9 cellular contexts compared by ENCODE assay signal in genomic region chr19:16435238-16435911, GRCh38. TPM values are rescaled to one million over a fixed set of nuclear protein-coding genes. Genes with fewer than 3 reads are reported as not detected.
DNase-seq lines count a peak whose midpoint lies in the region; ATAC-seq and TF ChIP-seq lines count a peak whose summit lies in the region.
"Had no signal": no experiment of that assay in that cellular context is flagged by ENCODE, and none has a peak within 500 bp of the region (broad histone marks: within the 10 kb centered on the region; RNA-seq: fewer than 3 reads in every experiment).

No MANE protein-coding gene starts in this region.

- TF ChIP-seq CTCF in cardiac muscle cell (IDR thresholded peaks at IDR 0.05; ENCODE audit: low read depth, low read length) (no peak), psoas muscle (IDR thresholded peaks at IDR 0.05) (no peak)
- no peak for TF ChIP-seq CTCF in activated CD8-positive, alpha-beta T cell treated with anti-CD3 and anti-CD28 coated beads for 36 hours (IDR thresholded peaks at IDR 0.05)

- no peaks in the 10 kb centered on the region for H3K27me3 Mint-ChIP-seq in CD8-positive, alpha-beta memory T cell
- no peaks in the 10 kb centered on the region for H3K27me3 Mint-ChIP-seq in T-helper 17 cell
- no peaks in the 10 kb centered on the region for H3K27me3 Mint-ChIP-seq in activated CD8-positive, alpha-beta T cell treated with anti-CD3 and anti-CD28 coated beads for 36 hours

- peak overlapping the region; percentile 9 for H3K27ac ChIP-seq in CD8-positive, alpha-beta memory T cell (ENCODE audit: low read depth, low read length)
- peak overlapping the region; percentile 87 for H3K27ac ChIP-seq in cardiac muscle cell
- peak overlapping the region; percentile 85 for H3K27ac ChIP-seq in psoas muscle

- no peaks in the 10 kb centered on the region for H3K27me3 ChIP-seq in CD8-positive, alpha-beta memory T cell (ENCODE audit: insufficient read depth, low read length, poor library complexity, severe bottlenecking)
- H3K27me3 ChIP-seq in cardiac muscle cell (no peaks in the 10 kb centered on the region), psoas muscle (ENCODE audit: insufficient read depth in 3 of 3, low read length in 2 of 3) (no peaks in the 10 kb centered on the region)

- intact Hi-C loops in psoas muscle (cut with DNase I): loop anchor here in 1 of 2 donors (2.0 kb wide), 1 partner anchor 51 kb away; no protein-coding TSS in a partner anchor
- intact Hi-C loops in activated CD8-positive, alpha-beta T cell treated with anti-CD3 and anti-CD28 coated beads for 36 hours (cut with micrococcal nuclease): no loop called here

- no peak overlapping the region for H3K4me3 Mint-ChIP-seq in CD8-positive, alpha-beta memory T cell
- H3K4me3 Mint-ChIP-seq in T-helper 17 cell: no peak overlapping the region
- H3K4me3 Mint-ChIP-seq in activated CD8-positive, alpha-beta T cell treated with anti-CD3 and anti-CD28 coated beads for 36 hours: no peak overlapping the region

- DNase-seq in CD8-positive, alpha-beta memory T cell: no peak
- DNase-seq in T-helper 17 cell (no peak), cardiac muscle cell (ENCODE audit: low read depth in 1 of 2, low spot score in 1 of 2) (peak; percentile 56 to 96), psoas muscle (peak; percentile 67 to 80)
- no peak for DNase-seq in activated CD8-positive, alpha-beta T cell treated with anti-CD3 and anti-CD28 coated beads for 36 hours
- DNase-seq in stimulated activated naive CD4-positive, alpha-beta T cell treated with Interleukin-2 at 50 U/mL for 16 hours (lab: John Stamatoyannopoulos, UW): no peak
- DNase-seq in activated T-cell treated with anti-CD3 and anti-CD28 coated beads, Interleukin-2, amount 50 U/mL, for 48 hours: no peak
- DNase-seq: NCI-H1092 had no signal

- WGBS in psoas muscle, 3 donors: 23 to 48% (median 32%) methylated on average over 11 of the region's 11 CpGs

- no peaks in the 10 kb centered on the region for H3K9me3 Mint-ChIP-seq in CD8-positive, alpha-beta memory T cell
- no peaks in the 10 kb centered on the region for H3K9me3 Mint-ChIP-seq in activated CD8-positive, alpha-beta T cell treated with anti-CD3 and anti-CD28 coated beads for 36 hours

- peak overlapping the region in 2 of 8 donors; percentile 8 to 66 for H3K27ac Mint-ChIP-seq in CD8-positive, alpha-beta memory T cell
- peak overlapping the region; percentile 74 for H3K27ac Mint-ChIP-seq in T-helper 17 cell
- H3K27ac Mint-ChIP-seq in activated CD8-positive, alpha-beta T cell treated with anti-CD3 and anti-CD28 coated beads for 36 hours: no peak overlapping the region

- peaks cover 15% of the 10 kb centered on the region for H3K36me3 ChIP-seq in CD8-positive, alpha-beta memory T cell (ENCODE audit: insufficient read depth, low read length)
- H3K36me3 ChIP-seq in cardiac muscle cell (peaks cover 16% of the 10 kb centered on the region), psoas muscle (ENCODE audit: insufficient read depth in 1 of 2, low read depth in 1 of 2) (peaks cover 6 to 78% of the 10 kb centered on the region in 2 donors)

- H3K4me1 ChIP-seq in CD8-positive, alpha-beta memory T cell (ENCODE audit: insufficient read depth, low read length): no peaks in the 10 kb centered on the region
- H3K4me1 ChIP-seq in cardiac muscle cell (ENCODE audit: low read depth) (peaks cover 37% of the 10 kb centered on the region), psoas muscle (peaks cover 20% of the 10 kb centered on the region)

- CTCF ChIA-PET in CD8-positive, alpha-beta memory T cell (lab: Charles Lee): no interaction called here
- CTCF ChIA-PET in activated CD8-positive, alpha-beta T cell treated with anti-CD3 and anti-CD28 coated beads for 36 hours (lab: Charles Lee): no interaction called here

- H3K4me1 Mint-ChIP-seq in CD8-positive, alpha-beta memory T cell: peaks cover 8 to 20% (median 9%) of the 10 kb centered on the region in 3 donors
- H3K4me1 Mint-ChIP-seq in T-helper 17 cell: peaks cover 9% of the 10 kb centered on the region
- peaks cover 5% of the 10 kb centered on the region for H3K4me1 Mint-ChIP-seq in activated CD8-positive, alpha-beta T cell treated with anti-CD3 and anti-CD28 coated beads for 36 hours (ENCODE audit: low read depth)

- H3K9me3 ChIP-seq in CD8-positive, alpha-beta memory T cell (ENCODE audit: low read length): no peaks in the 10 kb centered on the region
- H3K9me3 ChIP-seq in T-helper 17 cell (ENCODE audit: control insufficient read depth, low read length, poor library complexity, severe bottlenecking) (no peaks in the 10 kb centered on the region), cardiac muscle cell (ENCODE audit: low read depth) (no peaks in the 10 kb centered on the region), psoas muscle (no peaks in the 10 kb centered on the region)

- no peak for ATAC-seq in T-helper 17 cell
- ATAC-seq in psoas muscle: peak; percentile 78 to 84 (median 81)
- ATAC-seq in activated CD8-positive, alpha-beta T cell treated with anti-CD3 and anti-CD28 coated beads for 36 hours: no peak
- no peak for ATAC-seq in GM21423 (IDR thresholded peaks at IDR 0.05; ENCODE audit: unreplicated experiment)

- H3K4me3 ChIP-seq in CD8-positive, alpha-beta memory T cell (ENCODE audit: low read length): no peak overlapping the region
- no peak overlapping the region for H3K4me3 ChIP-seq in cardiac muscle cell
- H3K4me3 ChIP-seq in psoas muscle: no peak overlapping the region

- POLR2A ChIA-PET in CD8-positive, alpha-beta memory T cell (lab: Charles Lee): interaction anchor here (0.5 kb wide), 1 partner anchor 9 kb away, joined by 3 read pairs; no protein-coding TSS in a partner anchor
- POLR2A ChIA-PET in activated CD8-positive, alpha-beta T cell treated with anti-CD3 and anti-CD28 coated beads for 36 hours (lab: Charles Lee): no interaction called here

- peaks cover 4 to 66% (median 14%) of the 10 kb centered on the region in 3 donors for H3K36me3 Mint-ChIP-seq in CD8-positive, alpha-beta memory T cell
- peaks cover 9% of the 10 kb centered on the region for H3K36me3 Mint-ChIP-seq in T-helper 17 cell (ENCODE audit: low read depth)
- H3K36me3 Mint-ChIP-seq in activated CD8-positive, alpha-beta T cell treated with anti-CD3 and anti-CD28 coated beads for 36 hours (ENCODE audit: low read depth): peaks cover 19% of the 10 kb centered on the region

RNA-seq across cellular contexts. Expression of gene EPS15L1, which starts 36.4 kb away (rescaled TPM):
- total RNA-seq in CD8-positive, alpha-beta memory T cell: 10 to 100 TPM; 31.7 to 34.7 TPM
- 12.1 TPM for polyA plus RNA-seq in CD8-positive, alpha-beta memory T cell
- total RNA-seq in T-helper 17 cell (10 to 100 TPM; 42.7 to 44.1 TPM), cardiac muscle cell (22.4 and 37.8 TPM in 2 replicates), psoas muscle (100 to 1,000 TPM in 2 of 4 donors, 10 to 100 TPM in 2; 49.1 to 125 (median 86.1) TPM)
- polyA plus RNA-seq in cardiac muscle cell (38.8 and 42.6 TPM in 2 replicates), psoas muscle (10 to 100 TPM; 60.7 to 80.2 (median 65.4) TPM)
- total RNA-seq in activated CD8-positive, alpha-beta T cell treated with anti-CD3 and anti-CD28 coated beads for 36 hours: 10 to 100 TPM; 27.4 to 28.3 TPM

Comparison
In these comparisons a context has a peak if more than half of its experiments do, and no peak if none do; other contexts are left out.
1. DNase-seq: peak in cardiac muscle cell (2 of 2) and psoas muscle (2 of 2); none in CD8-positive, alpha-beta memory T cell (0 of 5), T-helper 17 cell (0 of 3), activated CD8-positive, alpha-beta T cell treated with anti-CD3 and anti-CD28 coated beads for 36 hours (single experiment), stimulated activated naive CD4-positive, alpha-beta T cell treated with Interleukin-2 at 50 U/mL for 16 hours (single experiment) and activated T-cell treated with anti-CD3 and anti-CD28 coated beads, Interleukin-2, amount 50 U/mL, for 48 hours (0 of 2).
2. H3K27ac ChIP-seq: peak in every context shown above with its lines; median percentile 87 in cardiac muscle cell; 85 in psoas muscle; 9 in CD8-positive, alpha-beta memory T cell.
3. ATAC-seq: peak in psoas muscle (4 of 4); none in T-helper 17 cell (single experiment), activated CD8-positive, alpha-beta T cell treated with anti-CD3 and anti-CD28 coated beads for 36 hours (single experiment) and GM21423 (single experiment).